ENCODE assay signal across 8 cellular contexts in the genomic region with DNA sequence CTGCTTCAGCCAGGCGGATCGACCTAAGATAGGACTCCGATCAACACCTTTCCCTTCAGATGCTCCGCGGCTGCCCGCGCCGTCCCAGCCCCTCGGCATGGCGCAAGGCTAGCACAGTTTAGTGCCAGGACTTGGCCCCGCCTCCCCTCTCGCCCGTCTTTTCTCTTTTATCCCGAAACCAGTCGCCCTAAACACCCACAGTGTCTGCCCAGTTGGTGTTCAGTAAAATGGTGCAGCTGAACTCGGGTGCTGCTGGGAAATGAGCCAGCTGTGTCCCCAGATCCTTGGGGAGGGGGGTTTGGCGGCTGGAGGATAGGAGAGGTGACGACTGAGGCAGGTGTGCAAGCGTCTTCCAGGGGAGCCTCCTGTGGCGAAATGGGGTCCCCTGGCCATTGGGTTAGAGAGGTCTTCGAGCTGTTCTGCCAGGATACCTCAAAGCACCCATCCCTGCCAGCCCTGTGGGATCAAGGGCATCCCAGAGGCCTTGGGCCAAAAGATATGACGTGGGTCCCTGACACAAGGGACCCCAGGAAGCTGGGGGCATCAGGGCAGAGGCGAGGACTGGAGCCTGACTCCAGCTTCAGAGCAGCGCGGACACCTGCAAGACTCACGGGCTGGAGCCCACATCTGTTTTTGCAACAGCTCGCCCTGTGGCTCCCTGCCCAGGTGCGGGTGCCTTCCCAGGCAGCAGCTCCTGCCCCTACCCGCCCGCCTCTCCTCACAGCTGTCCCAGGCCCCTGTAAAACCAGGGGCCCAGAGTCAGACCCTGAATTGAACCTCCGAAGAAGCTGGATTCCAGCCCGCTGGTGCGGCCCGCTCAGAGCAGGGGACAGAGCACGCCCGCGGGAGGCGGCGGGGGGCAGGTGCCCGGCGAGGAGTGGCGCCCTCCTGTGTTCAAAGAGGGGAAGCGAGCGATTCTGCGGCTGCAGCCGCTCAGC.
DNase-seq lines count a peak whose midpoint lies in the region; ATAC-seq lines count a peak whose summit lies in the region.

No MANE protein-coding gene starts in this region.

- ATAC-seq in HG02884 (IDR thresholded peaks at IDR 0.05; ENCODE audit: unreplicated experiment), result peak; percentile 55

- H3K9me3 ChIP-seq in endocrine pancreas (ENCODE audit: control insufficient read depth, low read length) (no peaks in the 10 kb centered on the region), mucosa of rectum (ENCODE audit: control insufficient read depth in 2 of 2, low read length in 2 of 2) (no peaks in the 10 kb centered on the region)

- H3K9ac ChIP-seq in endocrine pancreas (ENCODE audit: control insufficient read depth, insufficient read depth, low read length) (peak overlapping the region; percentile 40), mucosa of rectum (ENCODE audit: low read depth in 1 of 2, low read length in 2 of 2) (peak overlapping the region in 1 of 2 donors; percentile 39)

- H3K4me3 ChIP-seq in endocrine pancreas (ENCODE audit: control insufficient read depth, insufficient read depth, low read length), result peak overlapping the region; percentile 41
- H3K4me3 ChIP-seq in mucosa of rectum (ENCODE audit: low read length in 2 of 2), result peak overlapping the region; percentile 54 to 64

- no peaks in the 10 kb centered on the region for H3K27me3 ChIP-seq in endocrine pancreas (ENCODE audit: control insufficient read depth, insufficient read depth, low read length)
- peaks cover 17 to 21% of the 10 kb centered on the region in 2 donors for H3K27me3 ChIP-seq in mucosa of rectum (ENCODE audit: control insufficient read depth in 2 of 2, insufficient read depth in 2 of 2, low read length in 2 of 2)

- DNase-seq in ELF-1 (ENCODE audit: low read depth, low spot score), result peak; percentile 84
- peak; percentile 74 for DNase-seq in NCI-H748 (lab: John Stamatoyannopoulos, UW; ENCODE audit: unreplicated experiment)
- peak; percentile 87 for DNase-seq in activated CD8-positive, alpha-beta memory T cell treated with anti-CD3 and anti-CD28 coated beads for 24 hours
- DNase-seq in stimulated activated CD8-positive, alpha-beta memory T cell treated with anti-CD3 and anti-CD28 coated beads, Interleukin-7, amount 100 ng/mL, for 1 hour (ENCODE audit: low read depth in 2 of 2), result peak; percentile 33 to 36
- DNase-seq in NCI-H446 treated with DMSO at 0.1 percent for 48 hours (lab: John Stamatoyannopoulos, UW), result no peak

- H3K4me1 ChIP-seq in endocrine pancreas (ENCODE audit: control insufficient read depth, insufficient read depth, low read length), result no peaks in the 10 kb centered on the region
- peaks cover 8 to 9% of the 10 kb centered on the region in 2 donors for H3K4me1 ChIP-seq in mucosa of rectum (ENCODE audit: control insufficient read depth in 2 of 2, insufficient read depth in 2 of 2, low read length in 2 of 2)

- H3K27ac ChIP-seq in mucosa of rectum (ENCODE audit: low read depth in 2 of 2, low read length in 2 of 2), result no peak overlapping the region

- H3K36me3 ChIP-seq in endocrine pancreas (ENCODE audit: control insufficient read depth, insufficient read depth, low read length) (no peaks in the 10 kb centered on the region), mucosa of rectum (ENCODE audit: control insufficient read depth in 2 of 2, insufficient read depth in 2 of 2, low read length in 2 of 2) (no peaks in the 10 kb centered on the region)
